16 cellular contexts compared by ENCODE assay signal in genomic region chr10:51524041-51524440, GRCh38.
"Had no signal": no experiment of that assay in that cellular context is flagged by ENCODE, and none has a peak within 500 bp of the region (broad histone marks: within the 10 kb centered on the region; RNA-seq: fewer than 3 reads in every experiment).

No MANE protein-coding gene starts in this region.

- H3K4me3 ChIP-seq: heart right ventricle, left ventricle myocardium inferior, ovary had no signal

- H3K9me3 ChIP-seq: heart right ventricle, left ventricle myocardium inferior, ovary had no signal

- DNase-seq: activated CD4-positive, alpha-beta T cell treated with anti-CD3 and anti-CD28 coated beads for 36 hours; activated CD8-positive, alpha-beta memory T cell treated with anti-CD3 and anti-CD28 coated beads, Interleukin-2, amount 50 U/mL, for 48 hours; activated CD8-positive, alpha-beta T cell treated with anti-CD3 and anti-CD28 coated beads for 36 hours; activated naive CD8-positive, alpha-beta T cell treated with anti-CD3 and anti-CD28 coated beads, Interleukin-2, amount 50 U/mL, for 24 hours; caudate nucleus; effector memory CD4-positive, alpha-beta T cell; foreskin melanocyte; heart right ventricle; kidney; left ventricle myocardium inferior; ovary; stimulated activated CD4-positive, alpha-beta T cell treated with anti-CD3 and anti-CD28 coated beads, Interleukin-2, amount 100 ng/mL, for 48 hours; stimulated activated naive CD4-positive, alpha-beta T cell treated with Interleukin-2 at 50 U/mL for 16 hours; trophoblast cell; WERI-Rb-1 had no signal

- H3K36me3 ChIP-seq: heart right ventricle, left ventricle myocardium inferior, ovary, WERI-Rb-1 had no signal

- H3K27me3 ChIP-seq: heart right ventricle, ovary had no signal

- ATAC-seq: activated CD4-positive, alpha-beta T cell treated with anti-CD3 and anti-CD28 coated beads for 36 hours; activated CD8-positive, alpha-beta T cell treated with anti-CD3 and anti-CD28 coated beads for 36 hours; activated naive CD8-positive, alpha-beta T cell treated with anti-CD3 and anti-CD28 coated beads, Interleukin-2, amount 50 U/mL, for 24 hours; heart right ventricle had no signal

- H3K27ac ChIP-seq: epithelial cell of prostate, heart right ventricle, left ventricle myocardium inferior, ovary, WERI-Rb-1 had no signal
